In genomic region chr19:49422407-49423277, GRCh38 we compare ENCODE assay signal across 7 cellular contexts. TPM values are rescaled to one million over a fixed set of nuclear protein-coding genes. Genes with fewer than 3 reads are reported as not detected.
DNase-seq lines count a peak whose midpoint lies in the region; ATAC-seq, FAIRE-seq and TF ChIP-seq lines count a peak whose summit lies in the region.
"Had no signal": no experiment of that assay in that cellular context is flagged by ENCODE, and none has a peak within 500 bp of the region (broad histone marks: within the 10 kb centered on the region; RNA-seq: fewer than 3 reads in every experiment).

No MANE protein-coding gene starts in this region.

- H3K14ac ChIP-seq in H1 (ENCODE audit: insufficient read length), result no peak overlapping the region

- POLR2A ChIA-PET in H1 (lab: Charles Lee; ENCODE audit: partially characterized antibody), result interaction anchor here (0.9 to 5.0 kb wide), 5 partner anchors 9 to 25 kb away, joined by 3 to 21 read pairs (median 4); no protein-coding TSS in a partner anchor

- H2BK120ac ChIP-seq in H1 (replicated peaks; ENCODE audit: low read depth, low read length), result no peak overlapping the region

- no peak overlapping the region for H4K91ac ChIP-seq in H1 (replicated peaks; ENCODE audit: insufficient read length, low read length)

- H4K8ac ChIP-seq in H1 (ENCODE audit: extremely low read depth, insufficient read depth, low read length), result no peak overlapping the region; the same call in none of the 2 replicates

- H3K4me1 ChIP-seq in ES-I3 (ENCODE audit: insufficient read depth, low read length) (peaks cover 17% of the 10 kb centered on the region; the same call in 1 of the 2 replicates), NT2/D1 (ENCODE audit: insufficient read depth, insufficient read length) (peaks cover 11% of the 10 kb centered on the region), H1 (replicated peaks in 1 of 4; ENCODE audit: control insufficient read depth in 3 of 4, insufficient read depth in 4 of 4, low read length in 3 of 4) (peaks cover 7 to 30% (median 20%) of the 10 kb centered on the region in 4 experiments)

- no peak overlapping the region for H3K56ac ChIP-seq in H1 (replicated peaks; ENCODE audit: insufficient read length, low read depth, low read length)

- H4K5ac ChIP-seq in H1 (ENCODE audit: insufficient read length, low read depth, low read length), result peak overlapping the region; percentile 12

- no peak overlapping the region for H2BK20ac ChIP-seq in H1 (ENCODE audit: low read length)

- H3K79me1 ChIP-seq in H1 (ENCODE audit: low read depth, low read length), result no peaks in the 10 kb centered on the region

- peak overlapping the region; percentile 21 for H3K4me3 ChIP-seq in NT2/D1 (ENCODE audit: insufficient read length, low read depth)
- peak overlapping the region in 3 of 4 experiments; percentile 23 to 59 (median 28); a peak in 5 of 8 replicates for H3K4me3 ChIP-seq in H1 (ENCODE audit: extremely low read depth in 1 of 4, insufficient read depth in 2 of 4, low read depth in 3 of 4, low read length in 4 of 4)
- H3K4me3 ChIP-seq: SJSA1 had no signal

- no peak for TF ChIP-seq EP300 in H1 (IDR thresholded peaks at IDR 0.05; ENCODE audit: borderline replicate concordance in 1 of 2, low read depth in 2 of 2, low read length in 2 of 2)

- H2BK12ac ChIP-seq in H1 (ENCODE audit: low read depth, low read length), result no peak overlapping the region; the same call in 1 of the 2 replicates

- no peak overlapping the region for H3K4ac ChIP-seq in H1 (replicated peaks; ENCODE audit: insufficient read length, low read depth, low read length)

- H3K27ac ChIP-seq in H1 (ENCODE audit: low read depth, low read length), result no peak overlapping the region
- H3K27ac ChIP-seq: SJSA1 had no signal

- H3K23me2 ChIP-seq in H1 (ENCODE audit: low read depth, low read length), result peaks cover 12% of the 10 kb centered on the region; the same call in 1 of the 2 replicates

- peak overlapping the region; percentile 85 to 88 for H3K4me2 ChIP-seq in H1 (ENCODE audit: insufficient read depth in 1 of 2, low read depth in 2 of 2, low read length in 2 of 2)

- H2AFZ ChIP-seq in H1 (ENCODE audit: low read length), result peak overlapping the region; percentile 17; the same call in 1 of the 2 replicates

- H2BK5ac ChIP-seq in H1 (ENCODE audit: low read depth, low read length), result no peak overlapping the region

- peak overlapping the region; percentile 82; the same call in 1 of the 2 replicates for H2BK15ac ChIP-seq in H1 (ENCODE audit: low read length)

- no peak for DNase-seq in NT2/D1 (ENCODE audit: low read depth, low spot score)
- peak in 1 of 2 experiments; percentile 93 for DNase-seq in H1 (ENCODE audit: low read depth in 1 of 2, low spot score in 2 of 2)
- peak; percentile 31 to 60 for DNase-seq in stimulated activated CD4-positive, alpha-beta T cell treated with anti-CD3 and anti-CD28 coated beads, Interleukin-2, amount 100 ng/mL, for 48 hours
- no peak for DNase-seq in mesenteric fat pad (ENCODE audit: low spot score)

- peak overlapping the region; percentile 53; the same call in 1 of the 2 replicates for H3K9ac ChIP-seq in ES-I3 (ENCODE audit: low read depth, low read length)
- peak overlapping the region; percentile 61 for H3K9ac ChIP-seq in NT2/D1 (ENCODE audit: insufficient read length, low read depth)
- no peak overlapping the region for H3K9ac ChIP-seq in H1 (replicated peaks in 1 of 4; ENCODE audit: extremely low read depth in 1 of 4, low read depth in 3 of 4, low read length in 3 of 4)

- CTCF ChIA-PET in H1 (lab: Charles Lee; ENCODE audit: partially characterized antibody), result interaction anchor here (0.6 to 14.7 kb wide), 15 partner anchors 8 to 171 kb away, joined by 3 to 291 read pairs (median 5); partner anchors contain the start of gene PIH1D1

- no peaks in the 10 kb centered on the region for H3K79me2 ChIP-seq in H1 (ENCODE audit: control insufficient read depth in 1 of 2, insufficient read depth in 2 of 2, low read length in 2 of 2)

- ATAC-seq in GM21367 (IDR thresholded peaks at IDR 0.05; ENCODE audit: unreplicated experiment), result no peak

- WGBS in H1 (ENCODE audit: extremely low coverage in 1 of 2, insufficient coverage in 1 of 2, insufficient read length in 1 of 2, insufficient replicate concordance in 2 of 2, low coverage in 1 of 2, low lambda C conversion rate in 2 of 2, missing lambda C conversion rate in 1 of 2), 2 experiments, result 9% methylated on average over 55 of the region's 69 CpGs; no CpG with 5 or more reads in 1 of the 2 experiments

- H3K9me3 ChIP-seq in ES-I3 (ENCODE audit: control insufficient read depth, insufficient read depth, low read length) (no peaks in the 10 kb centered on the region), NT2/D1 (ENCODE audit: insufficient read depth, low read length) (no peaks in the 10 kb centered on the region), H1 (ENCODE audit: insufficient read depth in 2 of 2, low read depth in 1 of 2, low read length in 1 of 2) (no peaks in the 10 kb centered on the region)

- no peaks in the 10 kb centered on the region for H4K20me1 ChIP-seq in H1 (replicated peaks in 1 of 2; ENCODE audit: control insufficient read depth in 1 of 2, insufficient read depth in 2 of 2, low read length in 2 of 2)

- peak overlapping the region; percentile 51 for H3K18ac ChIP-seq in H1 (ENCODE audit: extremely low read depth, low read length)

- no peak for TF ChIP-seq POLR2A in H1 (IDR thresholded peaks at IDR 0.05; ENCODE audit: control extremely low read depth in 1 of 2, low read depth in 2 of 2, low read length in 2 of 2)

- H3K23ac ChIP-seq in H1 (ENCODE audit: insufficient read length), result no peak overlapping the region

- no peak for FAIRE-seq in H1 (lab: Jason Lieb, UNC)

- H3K36me3 ChIP-seq in ES-I3 (ENCODE audit: insufficient read depth, low read length), result no peaks in the 10 kb centered on the region
- no peaks in the 10 kb centered on the region for H3K36me3 ChIP-seq in NT2/D1 (ENCODE audit: insufficient read depth, insufficient read length, low read length)
- no peaks in the 10 kb centered on the region for H3K36me3 ChIP-seq in H1 (ENCODE audit: control insufficient read depth in 2 of 4, insufficient read depth in 4 of 4, low read length in 3 of 4)
- H3K36me3 ChIP-seq: SJSA1 had no signal

- H3K27me3 ChIP-seq in NT2/D1 (ENCODE audit: insufficient read depth, insufficient read length), result peaks cover 64% of the 10 kb centered on the region
- peaks cover 23 to 61% (median 57%) of the 10 kb centered on the region in 4 experiments for H3K27me3 ChIP-seq in H1 (replicated peaks in 1 of 4; ENCODE audit: control insufficient read depth in 3 of 4, extremely low read depth in 1 of 4, insufficient read depth in 3 of 4, low read length in 3 of 4)

- TF ChIP-seq CTCF in H1 (IDR thresholded peaks at IDR 0.05; ENCODE audit: control extremely low read depth in 1 of 3, insufficient read depth in 1 of 3, low read depth in 1 of 3, low read length in 3 of 3), result peak; percentile 82 to 90 (median 83)

- TF ChIP-seq RAD21 in H1 (IDR thresholded peaks at IDR 0.05 in 1 of 2, conservative IDR thresholded peaks at IDR 0.05 in 1 of 2; ENCODE audit: low read depth in 2 of 2, low read length in 2 of 2), result peak; percentile 45 to 65

- no peak overlapping the region for H2AK5ac ChIP-seq in H1 (ENCODE audit: low read depth, low read length)

RNA-seq across cellular contexts. Expression of gene PTH2, which starts 0.6 kb away (rescaled TPM):
- total RNA-seq in H1 (2021; fragmentation: NEBNext Ultra II Directional; extraction: Animal tissue kit (Norgen Biotek cat#: 25700)), result 0.82 TPM in 1 of 2 replicates, not detected in the other
- 0.50 TPM in 1 of 2 replicates, not detected in the other for polyA plus RNA-seq in H1 (2011; rRNA removed)
- polyA plus RNA-seq in H1 (2011; cell fraction: cytosol; rRNA removed), result 0.41 TPM
- polyA plus RNA-seq in H1 (2011; cell fraction: nucleus; rRNA removed), result 0.40 TPM
- 0.63 to 0.70 TPM in 2 of 4 replicates, not detected in the others for polyA plus RNA-seq in H1 (2012, experiment 1 of 2)
- polyA plus RNA-seq in H1 (2012, experiment 2 of 2), result not detected
- polyA plus RNA-seq in H1 (2013, experiment 1 of 2), result 0.81 TPM
- polyA plus RNA-seq in H1 (2013, experiment 2 of 2), result 0.83 TPM
- polyA minus RNA-seq in H1 (2011; rRNA and poly(A)+ RNA removed), result not detected in 2 replicates
- polyA minus RNA-seq in H1 (2011; cell fraction: cytosol; rRNA and poly(A)+ RNA removed), result not detected
- polyA minus RNA-seq in H1 (2011; cell fraction: nucleus; rRNA and poly(A)+ RNA removed), result not detected
- not detected for total RNA-seq in mesenteric fat pad
- total RNA-seq: SJSA1 had no signal

RNA-seq across cellular contexts. Expression of gene GFY, which starts 2.5 kb away (rescaled TPM):
- 0.93 and 1.1 TPM in 2 replicates for total RNA-seq in H1 (2021; fragmentation: NEBNext Ultra II Directional; extraction: Animal tissue kit (Norgen Biotek cat#: 25700))
- polyA plus RNA-seq in H1 (2011; rRNA removed), result 0.68 and 1.2 TPM in 2 replicates
- 0.47 TPM for polyA plus RNA-seq in H1 (2011; cell fraction: cytosol; rRNA removed)
- 1.5 TPM for polyA plus RNA-seq in H1 (2011; cell fraction: nucleus; rRNA removed)
- 1.2 to 2.3 TPM (median 1.7 TPM) in 4 replicates for polyA plus RNA-seq in H1 (2012, experiment 1 of 2)
- polyA plus RNA-seq in H1 (2012, experiment 2 of 2), result 1.1 TPM
- 3.5 TPM for polyA plus RNA-seq in H1 (2013, experiment 1 of 2)
- polyA plus RNA-seq in H1 (2013, experiment 2 of 2), result 2.8 TPM
- polyA minus RNA-seq in H1 (2011; rRNA and poly(A)+ RNA removed), result 0.19 TPM in 1 of 2 replicates, not detected in the other
- not detected for polyA minus RNA-seq in H1 (2011; cell fraction: cytosol; rRNA and poly(A)+ RNA removed)
- polyA minus RNA-seq in H1 (2011; cell fraction: nucleus; rRNA and poly(A)+ RNA removed), result 0.70 TPM
- total RNA-seq in mesenteric fat pad, result not detected
- total RNA-seq: SJSA1 had no signal

RNA-seq across cellular contexts. Expression of gene SLC17A7, which starts 18.7 kb away (rescaled TPM):
- 2.3 and 3.0 TPM in 2 replicates for total RNA-seq in H1 (2021; fragmentation: NEBNext Ultra II Directional; extraction: Animal tissue kit (Norgen Biotek cat#: 25700))
- polyA plus RNA-seq in H1 (2011; rRNA removed), result 2.7 and 4.7 TPM in 2 replicates
- polyA plus RNA-seq in H1 (2011; cell fraction: cytosol; rRNA removed), result 2.8 TPM
- 4.6 TPM for polyA plus RNA-seq in H1 (2011; cell fraction: nucleus; rRNA removed)
- 1.8 to 2.6 TPM (median 2.5 TPM) in 4 replicates for polyA plus RNA-seq in H1 (2012, experiment 1 of 2)
- 1.9 TPM for polyA plus RNA-seq in H1 (2012, experiment 2 of 2)
- 3.2 TPM for polyA plus RNA-seq in H1 (2013, experiment 1 of 2)
- polyA plus RNA-seq in H1 (2013, experiment 2 of 2), result 3.5 TPM
- 1.1 and 1.7 TPM in 2 replicates for polyA minus RNA-seq in H1 (2011; rRNA and poly(A)+ RNA removed)
- polyA minus RNA-seq in H1 (2011; cell fraction: cytosol; rRNA and poly(A)+ RNA removed), result 2.6 TPM
- 3.5 TPM for polyA minus RNA-seq in H1 (2011; cell fraction: nucleus; rRNA and poly(A)+ RNA removed)
- 2.3 TPM for total RNA-seq in mesenteric fat pad
- total RNA-seq: SJSA1 had no signal

RNA-seq across cellular contexts. Expression of gene PIH1D1, which starts 29.0 kb away (rescaled TPM):
- 146 and 155 TPM in 2 replicates for total RNA-seq in H1 (2021; fragmentation: NEBNext Ultra II Directional; extraction: Animal tissue kit (Norgen Biotek cat#: 25700))
- 195 and 220 TPM in 2 replicates for polyA plus RNA-seq in H1 (2011; rRNA removed)
- polyA plus RNA-seq in H1 (2011; cell fraction: cytosol; rRNA removed), result 231 TPM
- 195 TPM for polyA plus RNA-seq in H1 (2011; cell fraction: nucleus; rRNA removed)
- polyA plus RNA-seq in H1 (2012, experiment 1 of 2), result 192 to 228 TPM (median 222 TPM) in 4 replicates
- 206 TPM for polyA plus RNA-seq in H1 (2012, experiment 2 of 2)
- polyA plus RNA-seq in H1 (2013, experiment 1 of 2), result 148 TPM
- polyA plus RNA-seq in H1 (2013, experiment 2 of 2), result 146 TPM
- 107 and 108 TPM in 2 replicates for polyA minus RNA-seq in H1 (2011; rRNA and poly(A)+ RNA removed)
- 65.8 TPM for polyA minus RNA-seq in H1 (2011; cell fraction: cytosol; rRNA and poly(A)+ RNA removed)
- 63.0 TPM for polyA minus RNA-seq in H1 (2011; cell fraction: nucleus; rRNA and poly(A)+ RNA removed)
- 50.2 TPM for total RNA-seq in mesenteric fat pad

RNA-seq across cellular contexts. Expression of gene ALDH16A1, which starts 30.4 kb away (rescaled TPM):
- total RNA-seq in H1 (2021; fragmentation: NEBNext Ultra II Directional; extraction: Animal tissue kit (Norgen Biotek cat#: 25700)), result 32.7 and 34.3 TPM in 2 replicates
- 30.5 and 54.8 TPM in 2 replicates for polyA plus RNA-seq in H1 (2011; rRNA removed)
- 32.1 TPM for polyA plus RNA-seq in H1 (2011; cell fraction: cytosol; rRNA removed)
- polyA plus RNA-seq in H1 (2011; cell fraction: nucleus; rRNA removed), result 81.6 TPM
- polyA plus RNA-seq in H1 (2012, experiment 1 of 2), result 26.2 to 40.1 TPM (median 35.4 TPM) in 4 replicates
- polyA plus RNA-seq in H1 (2012, experiment 2 of 2), result 25.7 TPM
- 19.9 TPM for polyA plus RNA-seq in H1 (2013, experiment 1 of 2)
- 18.5 TPM for polyA plus RNA-seq in H1 (2013, experiment 2 of 2)
- polyA minus RNA-seq in H1 (2011; rRNA and poly(A)+ RNA removed), result 13.9 and 18.1 TPM in 2 replicates
- 25.7 TPM for polyA minus RNA-seq in H1 (2011; cell fraction: cytosol; rRNA and poly(A)+ RNA removed)
- polyA minus RNA-seq in H1 (2011; cell fraction: nucleus; rRNA and poly(A)+ RNA removed), result 21.3 TPM
- 32.1 TPM for total RNA-seq in mesenteric fat pad

Comparison
In these comparisons a context has a peak if more than half of its experiments do, and no peak if none do; other contexts are left out.
1. H3K9ac ChIP-seq: peak in ES-I3 (single experiment) and NT2/D1 (single experiment); none in H1 (0 of 4).
2. DNase-seq: peak in stimulated activated CD4-positive, alpha-beta T cell treated with anti-CD3 and anti-CD28 coated beads, Interleukin-2, amount 100 ng/mL, for 48 hours (2 of 2); none in NT2/D1 (single experiment) and mesenteric fat pad (single experiment).